1 cellular context compared by ENCODE assay signal in genomic region chr19:2567996-2568395, GRCh38.
TF ChIP-seq lines count a peak whose summit lies in the region.

No MANE protein-coding gene starts in this region.

TF ChIP-seq in K562, 482 proteins besides CTCF, POLR2A, EP300 and RAD21:
- peak; percentile 48; the same call in 1 of the 2 replicates for TF ChIP-seq HBP1 (CRISPR knock-in tag; IDR thresholded peaks at IDR 0.05)
- TF ChIP-seq NCOA4 (IDR thresholded peaks at IDR 0.05; ENCODE audit: partially characterized antibody), result peak; percentile 62
- no peak for TF ChIP-seq ETV1 (tag; conservative IDR thresholded peaks at IDR 0.05; ENCODE audit: low read depth)
- TF ChIP-seq ZBTB5 (IDR thresholded peaks at IDR 0.05), result peak; percentile 37; the same call in 1 of the 2 replicates
- TF ChIP-seq TSC22D4 (tag; IDR thresholded peaks at IDR 0.05), result 0 out of 2 replicates have a peak, but pooled peaks have one; percentile 7
- TF ChIP-seq PHF20 (IDR thresholded peaks at IDR 0.05; ENCODE audit: partially characterized antibody), result peak; percentile 51
- no peak for TF ChIP-seq STAT5A (IDR thresholded peaks at IDR 0.05; ENCODE audit: borderline replicate concordance, low read length)
